In genomic region chrX:140733766-140734342, GRCh38 we compare ENCODE assay signal across 1 cellular context.
A peak's percentile ranks its signal among the peaks of the same experiment; 100 is the strongest.
TF ChIP-seq lines count a peak whose summit lies in the region.

No MANE protein-coding gene starts in this region.

TF ChIP-seq in K562, 482 proteins besides CTCF, POLR2A, EP300 and RAD21 (continued from another document):
- TF ChIP-seq DEAF1 (CRISPR knock-in tag; IDR thresholded peaks at IDR 0.05), result 0 out of 2 replicates have a peak, but pooled peaks have one; percentile 26
- peak; percentile 36; the same call in 1 of the 2 replicates for TF ChIP-seq SMC3 (conservative IDR thresholded peaks at IDR 0.05; ENCODE audit: insufficient read depth, low read depth, low read length)
- no peak for TF ChIP-seq HOXB6 (CRISPR knock-in tag; IDR thresholded peaks at IDR 0.05; ENCODE audit: borderline replicate concordance)
